Comparison of ENCODE assay signal across 15 cellular contexts in the genomic region with DNA sequence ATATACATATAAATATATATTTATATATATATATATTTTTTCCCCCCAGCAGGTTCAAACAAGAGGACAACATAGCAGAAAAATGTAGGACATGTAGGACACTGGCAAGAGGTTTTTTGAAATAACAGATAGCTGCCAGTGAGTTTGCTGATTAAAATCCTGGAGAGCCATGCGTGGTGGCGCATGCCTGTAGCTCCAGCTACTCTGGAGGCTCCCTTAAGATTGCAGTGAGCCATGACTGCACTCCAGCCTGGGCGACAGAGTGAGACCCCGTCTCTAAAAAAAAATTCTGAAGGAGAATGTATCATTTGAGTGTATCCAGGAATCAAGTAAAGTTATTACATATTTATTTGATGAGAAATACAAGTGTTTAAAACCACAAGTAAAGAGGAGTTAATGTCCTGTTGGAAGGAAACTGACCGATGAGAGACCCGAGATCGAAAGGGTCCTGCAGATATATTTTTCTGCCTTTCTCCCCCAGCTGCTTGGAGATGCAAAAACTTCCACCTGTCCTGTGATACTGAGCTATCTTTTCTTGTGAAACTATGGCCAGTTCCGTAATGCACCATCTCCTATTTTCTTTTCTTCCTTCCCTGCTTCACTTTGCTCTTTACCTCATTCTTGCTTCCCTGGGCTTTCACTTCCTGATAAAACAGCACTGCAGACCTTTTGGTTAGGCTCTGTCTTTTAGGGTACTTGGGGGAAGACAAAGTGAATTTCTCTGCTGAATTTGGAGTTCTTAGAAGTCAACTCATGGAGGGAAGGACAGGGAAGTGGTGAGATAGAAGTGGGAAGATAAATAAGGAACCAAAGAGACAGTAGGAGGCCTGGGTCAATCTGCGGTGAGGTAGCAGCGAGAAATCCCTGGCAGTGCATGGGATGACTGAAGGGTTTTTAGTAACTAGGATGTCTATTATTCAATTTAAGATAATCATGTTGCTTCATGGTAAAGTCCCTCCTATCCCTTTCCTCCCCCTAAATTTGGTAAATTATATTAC. TPM values are rescaled to one million over a fixed set of nuclear protein-coding genes. Genes with fewer than 3 reads are reported as not detected.
DNase-seq lines count a peak whose midpoint lies in the region; ATAC-seq and FAIRE-seq lines count a peak whose summit lies in the region.
"Had no signal": no experiment of that assay in that cellular context is flagged by ENCODE, and none has a peak within 500 bp of the region (broad histone marks: within the 10 kb centered on the region; RNA-seq: fewer than 3 reads in every experiment).

No MANE protein-coding gene starts in this region.

- ATAC-seq in activated CD4-positive, alpha-beta T cell treated with anti-CD3 and anti-CD28 coated beads for 36 hours, result peak; percentile 57
- peak; percentile 45 for ATAC-seq in activated T-helper 17 cell treated with anti-CD3 and anti-CD28 coated beads, Interleukin-2, amount 50 U/mL, for 72 hours (replicated peaks)
- ATAC-seq in GM21423 (IDR thresholded peaks at IDR 0.05; ENCODE audit: unreplicated experiment), result no peak
- ATAC-seq: PC-3 had no signal

- intact Hi-C loops in activated CD4-positive, alpha-beta T cell treated with anti-CD3 and anti-CD28 coated beads for 36 hours (cut with DNase I, micrococcal nuclease), result no loop called here

- peak; percentile 34 for DNase-seq in activated CD4-positive, alpha-beta T cell treated with anti-CD3 and anti-CD28 coated beads for 36 hours
- no peak for DNase-seq in activated CD4-positive, alpha-beta T cell treated with anti-CD3 and anti-CD28 coated beads for 1 hour
- no peak for DNase-seq in GM19239 (ENCODE audit: insufficient read length, low spot score)
- DNase-seq in pons (ENCODE audit: low spot score), result peak; percentile 52
- DNase-seq in T-helper 2 cell treated with Interferon-gamma antibody and Interleukin-4, amounts not matched to agents 5 μg/mL and 100 μg/mL, for 36 hours (ENCODE audit: low spot score), result no peak
- DNase-seq in ureter (ENCODE audit: low spot score), result no peak
- DNase-seq: effector CD8-positive, alpha-beta T cell; NCI-H2081; occipital lobe; PC-3; spleen; T-cell had no signal

- peaks cover 12% of the 10 kb centered on the region for H3K27me3 Mint-ChIP-seq in activated CD4-positive, alpha-beta T cell treated with anti-CD3 and anti-CD28 coated beads for 36 hours
- no peaks in the 10 kb centered on the region for H3K27me3 Mint-ChIP-seq in activated T-helper 17 cell treated with anti-CD3 and anti-CD28 coated beads, Interleukin-2, amount 50 U/mL, for 72 hours
- peaks cover 13% of the 10 kb centered on the region for H3K27me3 Mint-ChIP-seq in T-helper 2 cell treated with Interferon-gamma antibody and Interleukin-4, amounts not matched to agents 5 μg/mL and 100 μg/mL, for 36 hours (ENCODE audit: low read depth)

- H3K9me3 Mint-ChIP-seq in activated CD4-positive, alpha-beta T cell treated with anti-CD3 and anti-CD28 coated beads for 36 hours (ENCODE audit: low read depth), result no peaks in the 10 kb centered on the region
- no peaks in the 10 kb centered on the region for H3K9me3 Mint-ChIP-seq in activated T-helper 17 cell treated with anti-CD3 and anti-CD28 coated beads, Interleukin-2, amount 50 U/mL, for 72 hours
- H3K9me3 Mint-ChIP-seq in T-helper 2 cell treated with Interferon-gamma antibody and Interleukin-4, amounts not matched to agents 5 μg/mL and 100 μg/mL, for 36 hours, result no peaks in the 10 kb centered on the region
- H3K9me3 Mint-ChIP-seq: brain, T-cell had no signal

- POLR2A ChIA-PET in activated CD4-positive, alpha-beta T cell treated with anti-CD3 and anti-CD28 coated beads for 36 hours (lab: Charles Lee), result no interaction called here

- H3K4me1 Mint-ChIP-seq in activated CD4-positive, alpha-beta T cell treated with anti-CD3 and anti-CD28 coated beads for 36 hours, result no peaks in the 10 kb centered on the region
- H3K4me1 Mint-ChIP-seq in activated T-helper 17 cell treated with anti-CD3 and anti-CD28 coated beads, Interleukin-2, amount 50 U/mL, for 72 hours, result no peaks in the 10 kb centered on the region
- no peaks in the 10 kb centered on the region for H3K4me1 Mint-ChIP-seq in T-helper 2 cell treated with Interferon-gamma antibody and Interleukin-4, amounts not matched to agents 5 μg/mL and 100 μg/mL, for 36 hours (ENCODE audit: low read depth)
- H3K4me1 Mint-ChIP-seq: brain, T-cell had no signal

- no peak overlapping the region for H3K27ac Mint-ChIP-seq in activated CD4-positive, alpha-beta T cell treated with anti-CD3 and anti-CD28 coated beads for 36 hours
- H3K27ac Mint-ChIP-seq in activated T-helper 17 cell treated with anti-CD3 and anti-CD28 coated beads, Interleukin-2, amount 50 U/mL, for 72 hours, result no peak overlapping the region
- no peak overlapping the region for H3K27ac Mint-ChIP-seq in T-helper 2 cell treated with Interferon-gamma antibody and Interleukin-4, amounts not matched to agents 5 μg/mL and 100 μg/mL, for 36 hours
- H3K27ac Mint-ChIP-seq: brain, T-cell had no signal

- CTCF ChIA-PET in activated CD4-positive, alpha-beta T cell treated with anti-CD3 and anti-CD28 coated beads for 36 hours (lab: Charles Lee), result interaction anchor here (1.0 to 1.4 kb wide), 2 partner anchors 29 to 40 kb away, joined by 3 read pairs; no protein-coding TSS in a partner anchor

- peak; percentile 14 for FAIRE-seq in GM19239 (lab: Jason Lieb, UNC)

- no peak overlapping the region for H3K4me3 Mint-ChIP-seq in activated CD4-positive, alpha-beta T cell treated with anti-CD3 and anti-CD28 coated beads for 36 hours
- no peak overlapping the region for H3K4me3 Mint-ChIP-seq in activated T-helper 17 cell treated with anti-CD3 and anti-CD28 coated beads, Interleukin-2, amount 50 U/mL, for 72 hours
- no peak overlapping the region for H3K4me3 Mint-ChIP-seq in T-helper 2 cell treated with Interferon-gamma antibody and Interleukin-4, amounts not matched to agents 5 μg/mL and 100 μg/mL, for 36 hours
- H3K4me3 Mint-ChIP-seq: brain, T-cell had no signal

- H3K36me3 Mint-ChIP-seq in activated CD4-positive, alpha-beta T cell treated with anti-CD3 and anti-CD28 coated beads for 36 hours (ENCODE audit: low read depth), result no peaks in the 10 kb centered on the region
- H3K36me3 Mint-ChIP-seq in activated T-helper 17 cell treated with anti-CD3 and anti-CD28 coated beads, Interleukin-2, amount 50 U/mL, for 72 hours (ENCODE audit: low read depth), result no peaks in the 10 kb centered on the region
- no peaks in the 10 kb centered on the region for H3K36me3 Mint-ChIP-seq in T-helper 2 cell treated with Interferon-gamma antibody and Interleukin-4, amounts not matched to agents 5 μg/mL and 100 μg/mL, for 36 hours (ENCODE audit: low read depth)
- H3K36me3 Mint-ChIP-seq: brain, T-cell had no signal

RNA-seq across cellular contexts. Expression of a gene that starts 41.2 kb away (rescaled TPM):
- 1 to 10 TPM; 2.3 to 3.9 TPM for total RNA-seq in activated CD4-positive, alpha-beta T cell treated with anti-CD3 and anti-CD28 coated beads for 36 hours
- total RNA-seq in activated T-helper 17 cell treated with anti-CD3 and anti-CD28 coated beads, Interleukin-2, amount 50 U/mL, for 72 hours, result 1 to 10 TPM; 3.3 to 6.0 TPM
- 8.5 TPM for total RNA-seq in ureter

Comparison
In these comparisons a context has a peak if more than half of its experiments do, and no peak if none do; other contexts are left out.
1. DNase-seq: peak in activated CD4-positive, alpha-beta T cell treated with anti-CD3 and anti-CD28 coated beads for 36 hours (single experiment) and pons (single experiment); none in activated CD4-positive, alpha-beta T cell treated with anti-CD3 and anti-CD28 coated beads for 1 hour (single experiment), GM19239 (single experiment), T-helper 2 cell treated with Interferon-gamma antibody and Interleukin-4, amounts not matched to agents 5 μg/mL and 100 μg/mL, for 36 hours (single experiment) and ureter (single experiment).